ENCODE assay signal across 1 cellular context in the genomic region with DNA sequence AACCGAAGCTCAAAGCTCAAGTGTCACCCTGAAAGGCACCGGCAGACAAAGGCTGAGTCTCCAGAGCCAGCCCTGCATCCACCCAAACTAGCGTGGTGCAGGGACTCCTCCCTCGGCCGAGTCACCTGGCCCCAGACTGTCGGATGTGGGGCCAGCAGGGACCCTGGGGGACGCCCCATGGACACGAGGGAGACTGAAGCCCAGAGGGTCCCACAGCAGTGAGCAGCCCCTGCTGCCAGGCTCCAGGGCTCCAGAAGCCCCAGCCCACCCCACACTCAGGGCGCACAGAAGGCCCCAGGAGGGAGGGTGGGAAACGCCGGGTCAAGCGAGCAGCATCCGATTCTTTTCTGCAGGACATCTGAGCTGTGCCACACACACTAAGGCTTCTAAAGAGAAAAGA.
TF ChIP-seq lines count a peak whose summit lies in the region.

No MANE protein-coding gene starts in this region.

TF ChIP-seq in HepG2, 621 proteins besides CTCF, POLR2A, EP300 and RAD21:
- no peak for TF ChIP-seq TCF7L2 (IDR thresholded peaks at IDR 0.05; ENCODE audit: low read depth, low read length)
- TF ChIP-seq RAD51 (IDR thresholded peaks at IDR 0.05; ENCODE audit: borderline replicate concordance): no peak
- TF ChIP-seq, protein P1, sequence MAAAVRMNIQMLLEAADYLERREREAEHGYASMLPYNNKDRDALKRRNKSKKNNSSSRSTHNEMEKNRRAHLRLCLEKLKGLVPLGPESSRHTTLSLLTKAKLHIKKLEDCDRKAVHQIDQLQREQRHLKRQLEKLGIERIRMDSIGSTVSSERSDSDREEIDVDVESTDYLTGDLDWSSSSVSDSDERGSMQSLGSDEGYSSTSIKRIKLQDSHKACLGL (CRISPR knock-in tag; IDR thresholded peaks at IDR 0.05): no peak
- TF ChIP-seq PRMT3 (CRISPR knock-in tag; IDR thresholded peaks at IDR 0.05; ENCODE audit: borderline replicate concordance, low read depth): no peak
- TF ChIP-seq ZNF746 (CRISPR knock-in tag; IDR thresholded peaks at IDR 0.05): no peak
- TF ChIP-seq, protein P2, sequence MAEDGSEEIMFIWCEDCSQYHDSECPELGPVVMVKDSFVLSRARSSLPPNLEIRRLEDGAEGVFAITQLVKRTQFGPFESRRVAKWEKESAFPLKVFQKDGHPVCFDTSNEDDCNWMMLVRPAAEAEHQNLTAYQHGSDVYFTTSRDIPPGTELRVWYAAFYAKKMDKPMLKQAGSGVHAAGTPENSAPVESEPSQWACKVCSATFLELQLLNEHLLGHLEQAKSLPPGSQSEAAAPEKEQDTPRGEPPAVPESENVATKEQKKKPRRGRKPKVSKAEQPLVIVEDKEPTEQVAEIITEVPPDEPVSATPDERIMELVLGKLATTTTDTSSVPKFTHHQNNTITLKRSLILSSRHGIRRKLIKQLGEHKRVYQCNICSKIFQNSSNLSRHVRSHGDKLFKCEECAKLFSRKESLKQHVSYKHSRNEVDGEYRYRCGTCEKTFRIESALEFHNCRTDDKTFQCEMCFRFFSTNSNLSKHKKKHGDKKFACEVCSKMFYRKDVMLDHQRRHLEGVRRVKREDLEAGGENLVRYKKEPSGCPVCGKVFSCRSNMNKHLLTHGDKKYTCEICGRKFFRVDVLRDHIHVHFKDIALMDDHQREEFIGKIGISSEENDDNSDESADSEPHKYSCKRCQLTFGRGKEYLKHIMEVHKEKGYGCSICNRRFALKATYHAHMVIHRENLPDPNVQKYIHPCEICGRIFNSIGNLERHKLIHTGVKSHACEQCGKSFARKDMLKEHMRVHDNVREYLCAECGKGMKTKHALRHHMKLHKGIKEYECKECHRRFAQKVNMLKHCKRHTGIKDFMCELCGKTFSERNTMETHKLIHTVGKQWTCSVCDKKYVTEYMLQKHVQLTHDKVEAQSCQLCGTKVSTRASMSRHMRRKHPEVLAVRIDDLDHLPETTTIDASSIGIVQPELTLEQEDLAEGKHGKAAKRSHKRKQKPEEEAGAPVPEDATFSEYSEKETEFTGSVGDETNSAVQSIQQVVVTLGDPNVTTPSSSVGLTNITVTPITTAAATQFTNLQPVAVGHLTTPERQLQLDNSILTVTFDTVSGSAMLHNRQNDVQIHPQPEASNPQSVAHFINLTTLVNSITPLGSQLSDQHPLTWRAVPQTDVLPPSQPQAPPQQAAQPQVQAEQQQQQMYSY (CRISPR knock-in tag; IDR thresholded peaks at IDR 0.05): no peak
- TF ChIP-seq, protein P3, sequence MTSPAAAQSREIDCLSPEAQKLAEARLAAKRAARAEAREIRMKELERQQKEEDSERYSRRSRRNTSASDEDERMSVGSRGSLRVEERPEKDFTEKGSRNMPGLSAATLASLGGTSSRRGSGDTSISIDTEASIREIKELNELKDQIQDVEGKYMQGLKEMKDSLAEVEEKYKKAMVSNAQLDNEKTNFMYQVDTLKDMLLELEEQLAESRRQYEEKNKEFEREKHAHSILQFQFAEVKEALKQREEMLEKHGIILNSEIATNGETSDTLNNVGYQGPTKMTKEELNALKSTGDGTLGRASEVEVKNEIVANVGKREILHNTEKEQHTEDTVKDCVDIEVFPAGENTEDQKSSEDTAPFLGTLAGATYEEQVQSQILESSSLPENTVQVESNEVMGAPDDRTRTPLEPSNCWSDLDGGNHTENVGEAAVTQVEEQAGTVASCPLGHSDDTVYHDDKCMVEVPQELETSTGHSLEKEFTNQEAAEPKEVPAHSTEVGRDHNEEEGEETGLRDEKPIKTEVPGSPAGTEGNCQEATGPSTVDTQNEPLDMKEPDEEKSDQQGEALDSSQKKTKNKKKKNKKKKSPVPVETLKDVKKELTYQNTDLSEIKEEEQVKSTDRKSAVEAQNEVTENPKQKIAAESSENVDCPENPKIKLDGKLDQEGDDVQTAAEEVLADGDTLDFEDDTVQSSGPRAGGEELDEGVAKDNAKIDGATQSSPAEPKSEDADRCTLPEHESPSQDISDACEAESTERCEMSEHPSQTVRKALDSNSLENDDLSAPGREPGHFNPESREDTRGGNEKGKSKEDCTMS (CRISPR knock-in tag; conservative IDR thresholded peaks at IDR 0.05): no peak
- TF ChIP-seq, protein P4, sequence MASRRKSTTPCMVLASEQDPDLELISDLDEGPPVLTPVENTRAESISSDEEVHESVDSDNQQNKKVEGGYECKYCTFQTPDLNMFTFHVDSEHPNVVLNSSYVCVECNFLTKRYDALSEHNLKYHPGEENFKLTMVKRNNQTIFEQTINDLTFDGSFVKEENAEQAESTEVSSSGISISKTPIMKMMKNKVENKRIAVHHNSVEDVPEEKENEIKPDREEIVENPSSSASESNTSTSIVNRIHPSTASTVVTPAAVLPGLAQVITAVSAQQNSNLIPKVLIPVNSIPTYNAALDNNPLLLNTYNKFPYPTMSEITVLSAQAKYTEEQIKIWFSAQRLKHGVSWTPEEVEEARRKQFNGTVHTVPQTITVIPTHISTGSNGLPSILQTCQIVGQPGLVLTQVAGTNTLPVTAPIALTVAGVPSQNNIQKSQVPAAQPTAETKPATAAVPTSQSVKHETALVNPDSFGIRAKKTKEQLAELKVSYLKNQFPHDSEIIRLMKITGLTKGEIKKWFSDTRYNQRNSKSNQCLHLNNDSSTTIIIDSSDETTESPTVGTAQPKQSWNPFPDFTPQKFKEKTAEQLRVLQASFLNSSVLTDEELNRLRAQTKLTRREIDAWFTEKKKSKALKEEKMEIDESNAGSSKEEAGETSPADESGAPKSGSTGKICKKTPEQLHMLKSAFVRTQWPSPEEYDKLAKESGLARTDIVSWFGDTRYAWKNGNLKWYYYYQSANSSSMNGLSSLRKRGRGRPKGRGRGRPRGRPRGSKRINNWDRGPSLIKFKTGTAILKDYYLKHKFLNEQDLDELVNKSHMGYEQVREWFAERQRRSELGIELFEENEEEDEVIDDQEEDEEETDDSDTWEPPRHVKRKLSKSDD (CRISPR knock-in tag; IDR thresholded peaks at IDR 0.05; ENCODE audit: low read depth): no peak
